11 cellular contexts compared by ENCODE assay signal in genomic region chr2:101533611-101534601, GRCh38. TPM values are rescaled to one million over a fixed set of nuclear protein-coding genes. Genes with fewer than 3 reads are reported as not detected.
DNase-seq lines count a peak whose midpoint lies in the region; ATAC-seq, FAIRE-seq and TF ChIP-seq lines count a peak whose summit lies in the region.
"Had no signal": no experiment of that assay in that cellular context is flagged by ENCODE, and none has a peak within 500 bp of the region (broad histone marks: within the 10 kb centered on the region; RNA-seq: fewer than 3 reads in every experiment).

No MANE protein-coding gene starts in this region.

- no peak overlapping the region for H3K4me3 ChIP-seq in HUES64 (ENCODE audit: low read length)
- H3K4me3 ChIP-seq in astrocyte (ENCODE audit: insufficient read depth, low read depth, low read length), result no peak overlapping the region
- H3K4me3 ChIP-seq: upper lobe of left lung had no signal

- H3K36me3 Mint-ChIP-seq in astrocyte (ENCODE audit: low read depth, unreplicated experiment), result no peaks in the 10 kb centered on the region
- no peaks in the 10 kb centered on the region for H3K36me3 Mint-ChIP-seq in type B pancreatic cell

- intact Hi-C loops in sciatic nerve (cut with DNase I), result no loop called here

- H3K4me2 ChIP-seq in astrocyte (ENCODE audit: low read length), result peak overlapping the region; percentile 48

- no peak overlapping the region for H3K27ac Mint-ChIP-seq in astrocyte (ENCODE audit: unreplicated experiment)
- no peak overlapping the region for H3K27ac Mint-ChIP-seq in type B pancreatic cell

- H2AFZ ChIP-seq in astrocyte (ENCODE audit: low read depth, low read length), result peak overlapping the region; percentile 77

- H3K27ac ChIP-seq in HUES64 (ENCODE audit: low read depth, low read length) (peak overlapping the region; percentile 90), astrocyte (ENCODE audit: low read depth, low read length) (no peak overlapping the region)

- H3K27me3 ChIP-seq in HUES64 (ENCODE audit: insufficient read depth, low read length), result no peaks in the 10 kb centered on the region
- H3K27me3 ChIP-seq in astrocyte (ENCODE audit: insufficient read depth, low read length), result no peaks in the 10 kb centered on the region
- H3K27me3 ChIP-seq: upper lobe of left lung had no signal

- H3K9me3 ChIP-seq in HUES64 (ENCODE audit: insufficient read depth, low read depth, low read length) (no peaks in the 10 kb centered on the region), astrocyte (ENCODE audit: insufficient read depth, low read depth, low read length) (no peaks in the 10 kb centered on the region)
- H3K9me3 ChIP-seq: upper lobe of left lung had no signal

- H3K4me1 ChIP-seq in HUES64 (ENCODE audit: insufficient read depth, low read length), result peaks cover 20% of the 10 kb centered on the region
- no peaks in the 10 kb centered on the region for H3K4me1 ChIP-seq in astrocyte (ENCODE audit: insufficient read depth, low read length)

- H3K9me3 Mint-ChIP-seq in astrocyte (ENCODE audit: unreplicated experiment) (no peaks in the 10 kb centered on the region), type B pancreatic cell (no peaks in the 10 kb centered on the region)

- no peak for FAIRE-seq in astrocyte (lab: Jason Lieb, UNC)

- H3K27me3 Mint-ChIP-seq in astrocyte (ENCODE audit: low read depth, unreplicated experiment) (no peaks in the 10 kb centered on the region), type B pancreatic cell (no peaks in the 10 kb centered on the region)

- no peaks in the 10 kb centered on the region for H3K79me2 ChIP-seq in astrocyte (ENCODE audit: insufficient read depth, low read length)

- ATAC-seq in sciatic nerve, result peak; percentile 80
- ATAC-seq in GM21423 (IDR thresholded peaks at IDR 0.05; ENCODE audit: unreplicated experiment), result no peak
- ATAC-seq in HG03095 (IDR thresholded peaks at IDR 0.05; ENCODE audit: unreplicated experiment), result no peak

- H3K4me1 Mint-ChIP-seq in astrocyte (ENCODE audit: low read depth, unreplicated experiment), result no peaks in the 10 kb centered on the region
- H3K4me1 Mint-ChIP-seq in type B pancreatic cell (ENCODE audit: unreplicated experiment), result no peaks in the 10 kb centered on the region

- 43% methylated on average over 18 of the region's 18 CpGs for WGBS in HUES64

- no peak overlapping the region for H3K4me3 Mint-ChIP-seq in astrocyte (ENCODE audit: unreplicated experiment)
- no peak overlapping the region for H3K4me3 Mint-ChIP-seq in type B pancreatic cell

- no peaks in the 10 kb centered on the region for H3K36me3 ChIP-seq in HUES64 (ENCODE audit: insufficient read depth, low read length)
- no peaks in the 10 kb centered on the region for H3K36me3 ChIP-seq in astrocyte (ENCODE audit: insufficient read depth, low read length)
- H3K36me3 ChIP-seq: upper lobe of left lung had no signal

- DNase-seq in astrocyte (ENCODE audit: low read depth), result peak; percentile 36
- DNase-seq in iPS DF 19.7 (ENCODE audit: low read depth, low spot score), result peak; percentile 33
- DNase-seq in sciatic nerve (ENCODE audit: low spot score), result no peak
- no peak for DNase-seq in activated CD4-positive, CD25-positive, alpha-beta regulatory T cell (lab: John Stamatoyannopoulos, UW)
- DNase-seq in type B pancreatic cell (ENCODE audit: extremely low spot score, unreplicated experiment), result no peak
- DNase-seq: NCI-H1694 treated with DMSO at 0.1 percent for 48 hours; stimulated activated CD4-positive, alpha-beta T cell treated with anti-CD3 and anti-CD28 coated beads, Interleukin-12 subunit alpha, Interleukin-12 subunit beta, amount 100 ng/mL, for 4 hours had no signal

- H3K9ac ChIP-seq in HUES64 (ENCODE audit: low read depth, low read length) (0 out of 2 replicates have a peak overlapping the region, but pooled peaks have one; percentile 5), astrocyte (ENCODE audit: low read length) (no peak overlapping the region)

- TF ChIP-seq CTCF in astrocyte (IDR thresholded peaks at IDR 0.05; ENCODE audit: insufficient read depth, low read depth, low read length) (no peak), type B pancreatic cell (conservative IDR thresholded peaks at IDR 0.05) (no peak)

- H4K20me1 ChIP-seq in astrocyte (ENCODE audit: insufficient read depth, low read length), result no peaks in the 10 kb centered on the region

RNA-seq across cellular contexts. Expression of gene RFX8, which starts 59.0 kb away (rescaled TPM):
- not detected for polyA plus RNA-seq in HUES64 (2013, experiment 1 of 2)
- polyA plus RNA-seq in HUES64 (2013, experiment 2 of 2), result not detected
- total RNA-seq in astrocyte (not detected in 2 replicates), sciatic nerve (6.5 TPM), type B pancreatic cell (ENCODE audit: low replicate concordance) (1.1 TPM in 1 of 2 replicates, not detected in the other)

Comparison
In these comparisons a context has a peak if more than half of its experiments do, and no peak if none do; other contexts are left out.
1. DNase-seq: peak in astrocyte (single experiment) and iPS DF 19.7 (single experiment); none in sciatic nerve (single experiment), activated CD4-positive, CD25-positive, alpha-beta regulatory T cell (0 of 4) and type B pancreatic cell (single experiment).